Comparison of ENCODE assay signal across 8 cellular contexts in the genomic region with DNA sequence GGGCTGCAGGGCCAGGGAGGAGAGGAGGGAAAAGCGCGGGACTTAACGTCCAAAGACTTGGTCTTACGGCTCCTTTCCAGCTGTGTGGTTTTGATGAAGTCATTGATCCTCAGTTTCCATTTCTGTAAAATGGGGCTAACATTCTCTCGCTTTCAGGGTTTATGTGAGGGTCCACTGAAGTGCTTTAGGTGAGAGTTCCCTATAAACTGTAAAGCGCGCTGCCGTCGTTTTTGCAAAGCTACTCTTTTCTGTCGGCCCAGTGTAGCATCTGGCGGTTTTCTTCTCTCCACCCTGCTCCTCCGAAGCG. TPM values are rescaled to one million over a fixed set of nuclear protein-coding genes. Genes with fewer than 3 reads are reported as not detected.
DNase-seq lines count a peak whose midpoint lies in the region; ATAC-seq and TF ChIP-seq lines count a peak whose summit lies in the region.

No MANE protein-coding gene starts in this region.

- peak overlapping the region; percentile 93 to 98 for H3K4me3 Mint-ChIP-seq in H9
- peak overlapping the region; percentile 94 for H3K4me3 Mint-ChIP-seq in glutamatergic neuron (ENCODE audit: unreplicated experiment)

- H3K36me3 ChIP-seq in WERI-Rb-1 (peaks cover 3% of the 10 kb centered on the region; the same call in 1 of the 2 replicates), skeletal muscle tissue (ENCODE audit: control insufficient read depth in 3 of 3, insufficient read depth in 3 of 3, low read length in 3 of 3) (peaks cover 14 to 22% (median 16%) of the 10 kb centered on the region in 3 donors)

- WGBS in H9 (ENCODE audit: extremely low coverage, insufficient read length, low lambda C conversion rate), result no CpG with 5 or more reads among the region's 13 CpGs

- H2BK15ac ChIP-seq in H9 (ENCODE audit: low read depth, low read length), result no peak overlapping the region

- no peak overlapping the region for H3K18ac ChIP-seq in H9 (ENCODE audit: insufficient read length, low read depth, low read length)

- H3K14ac ChIP-seq in H9 (ENCODE audit: insufficient read depth, low read length), result no peak overlapping the region

- no peaks in the 10 kb centered on the region for H3K79me1 ChIP-seq in H9 (ENCODE audit: insufficient read depth, low read depth, low read length, poor library complexity, severe bottlenecking)

- ATAC-seq in GM18511 (IDR thresholded peaks at IDR 0.05; ENCODE audit: unreplicated experiment), result no peak

- no peak overlapping the region for H2BK20ac ChIP-seq in H9 (ENCODE audit: low read depth, low read length, poor library complexity, severe bottlenecking)

- H3K27ac Mint-ChIP-seq in H9 (0 out of 7 replicates have a peak overlapping the region, but pooled peaks of 1 of the 3 experiments have one; percentile 86), glutamatergic neuron (ENCODE audit: unreplicated experiment) (peak overlapping the region; percentile 43)

- POLR2A ChIA-PET in GM10248 (lab: Yijun Ruan, JAX), result interaction anchor here (0.8 kb wide), 1 partner anchor 69 kb away, joined by 3 read pairs; no protein-coding TSS in a partner anchor

- H3K23me2 ChIP-seq in H9 (ENCODE audit: insufficient read length, low read depth, low read length, poor library complexity, severe bottlenecking), result peaks cover 4% of the 10 kb centered on the region

- peak overlapping the region; percentile 37 for H3K4me2 ChIP-seq in H9 (ENCODE audit: insufficient read depth, insufficient read length, low read length)

- H3K9ac ChIP-seq in H9 (ENCODE audit: extremely low read depth, insufficient read length, low read length), result no peak overlapping the region
- H3K9ac ChIP-seq in skeletal muscle tissue (ENCODE audit: low read depth in 1 of 3, low read length in 3 of 3), result peak overlapping the region; percentile 66 to 79 (median 71)

- H3K9me3 ChIP-seq in H9 (ENCODE audit: control insufficient read depth, low read depth, low read length) (no peaks in the 10 kb centered on the region), WERI-Rb-1 (ENCODE audit: severe bottlenecking) (no peaks in the 10 kb centered on the region), skeletal muscle tissue (ENCODE audit: control insufficient read depth in 3 of 3, low read length in 3 of 3) (no peaks in the 10 kb centered on the region)

- H3K27me3 Mint-ChIP-seq in H9 (ENCODE audit: low read depth) (no peaks in the 10 kb centered on the region; the same call in 1 of the 2 replicates), glutamatergic neuron (ENCODE audit: unreplicated experiment) (peaks cover 7% of the 10 kb centered on the region)

- H3K4me1 ChIP-seq in H9 (ENCODE audit: insufficient read depth, low read length), result peaks cover 3% of the 10 kb centered on the region
- H3K4me1 ChIP-seq in skeletal muscle tissue (ENCODE audit: control insufficient read depth in 3 of 3, insufficient read depth in 3 of 3, low read length in 3 of 3), result peaks cover 15 to 27% (median 21%) of the 10 kb centered on the region in 3 donors

- DNase-seq in H9, result no peak
- no peak for DNase-seq in WERI-Rb-1
- DNase-seq in glutamatergic neuron, result no peak
- no peak for DNase-seq in GM10248 (ENCODE audit: extremely low spot score)
- no peak for DNase-seq in NCI-H524 (lab: John Stamatoyannopoulos, UW)
- DNase-seq in H4 (ENCODE audit: low spot score), result no peak

- H4K5ac ChIP-seq in H9 (ENCODE audit: insufficient read length, low read depth, low read length), result no peak overlapping the region

- H3K4ac ChIP-seq in H9 (ENCODE audit: low read depth, low read length), result no peak overlapping the region

- peak overlapping the region; percentile 100 for H3K4me3 ChIP-seq in WERI-Rb-1 (ENCODE audit: low read depth, low read length)
- peak overlapping the region; percentile 93 to 100 (median 98) for H3K4me3 ChIP-seq in skeletal muscle tissue (ENCODE audit: low read length in 3 of 3)

- H3T11ph ChIP-seq in H9 (ENCODE audit: low read length), result no peak overlapping the region

- no peaks in the 10 kb centered on the region for H3K79me2 ChIP-seq in H9 (ENCODE audit: insufficient read depth, low read length)

- no peaks in the 10 kb centered on the region for H4K20me1 ChIP-seq in H9 (ENCODE audit: control insufficient read depth, insufficient read depth, insufficient read length)

- H2AK5ac ChIP-seq in H9 (ENCODE audit: insufficient read length, low read length), result no peak overlapping the region

- no peak overlapping the region for H4K91ac ChIP-seq in H9 (ENCODE audit: insufficient read length, low read depth, low read length)

- no peak overlapping the region for H2BK5ac ChIP-seq in H9 (ENCODE audit: insufficient read length, low read length)

- H4K8ac ChIP-seq in H9 (replicated peaks; ENCODE audit: insufficient read length, low read depth, low read length), result no peak overlapping the region

- no peak overlapping the region for H2AFZ ChIP-seq in H9 (ENCODE audit: low read length)

- no peak overlapping the region for H3K23ac ChIP-seq in H9 (ENCODE audit: insufficient read length, low read depth, low read length)

- CTCF ChIA-PET in GM10248 (lab: Yijun Ruan, JAX), result interaction anchor here (1.1 to 3.2 kb wide), 5 partner anchors 25 to 95 kb away, joined by 3 to 20 read pairs (median 3); no protein-coding TSS in a partner anchor

- H3K9me3 Mint-ChIP-seq in H9 (no peaks in the 10 kb centered on the region), glutamatergic neuron (ENCODE audit: unreplicated experiment) (peaks cover 7% of the 10 kb centered on the region)

- H3K56ac ChIP-seq in H9 (ENCODE audit: insufficient read length, low read depth, low read length), result no peak overlapping the region

- H2BK12ac ChIP-seq in H9 (ENCODE audit: insufficient read length, low read depth, low read length), result no peak overlapping the region

- H2BK120ac ChIP-seq in H9 (ENCODE audit: low read depth, low read length, poor library complexity, severe bottlenecking), result no peak overlapping the region

- H3K27me3 ChIP-seq in H9 (ENCODE audit: insufficient read depth, low read length) (no peaks in the 10 kb centered on the region), WERI-Rb-1 (ENCODE audit: insufficient read depth, low read depth, severe bottlenecking) (no peaks in the 10 kb centered on the region), skeletal muscle tissue (ENCODE audit: control insufficient read depth in 3 of 3, insufficient read depth in 3 of 3, low read length in 3 of 3) (no peaks in the 10 kb centered on the region)

- peaks cover 0 to 10% (median 0%) of the 10 kb centered on the region in 3 experiments; a peak in 1 of 7 replicates for H3K36me3 Mint-ChIP-seq in H9 (ENCODE audit: insufficient read depth in 1 of 3, low read depth in 3 of 3)
- H3K36me3 Mint-ChIP-seq in glutamatergic neuron (ENCODE audit: unreplicated experiment), result no peaks in the 10 kb centered on the region

- TF ChIP-seq CTCF in H9 (conservative IDR thresholded peaks at IDR 0.05) (no peak), WERI-Rb-1 (IDR thresholded peaks at IDR 0.05; ENCODE audit: low read depth, low read length) (no peak), glutamatergic neuron (IDR thresholded peaks at IDR 0.05; ENCODE audit: partially characterized antibody, unreplicated experiment) (no peak), GM10248 (IDR thresholded peaks at IDR 0.05; ENCODE audit: control extremely low read depth, extremely low read depth, low read depth, missing control alignments) (no peak)

- peaks cover 16 to 17% of the 10 kb centered on the region in 2 experiments for H3K4me1 Mint-ChIP-seq in H9
- H3K4me1 Mint-ChIP-seq in glutamatergic neuron (ENCODE audit: low read depth, unreplicated experiment), result peaks cover 11% of the 10 kb centered on the region

- H3K27ac ChIP-seq in H9 (ENCODE audit: insufficient read length, low read depth, low read length), result no peak overlapping the region
- H3K27ac ChIP-seq in WERI-Rb-1, result peak overlapping the region; percentile 67
- H3K27ac ChIP-seq in skeletal muscle tissue (ENCODE audit: low read depth, low read length), result no peak overlapping the region

RNA-seq across cellular contexts. Expression of a gene that starts 0.6 kb away (rescaled TPM):
- total RNA-seq in H9 (2021) (38.3 and 44.4 TPM in 2 replicates), glutamatergic neuron (ENCODE audit: unreplicated experiment) (43.2 TPM), skeletal muscle tissue (10.4 TPM)
- 50.4 and 60.5 TPM in 2 replicates for total RNA-seq in H4 (2014; rRNA removed; shearing (Covaris generic))

RNA-seq across cellular contexts. Expression of a gene that starts 1.0 kb away (rescaled TPM):
- total RNA-seq in H9 (2021), result 10.7 and 11.3 TPM in 2 replicates
- 11.8 TPM for total RNA-seq in glutamatergic neuron (ENCODE audit: unreplicated experiment)
- 19.8 TPM for total RNA-seq in skeletal muscle tissue
- total RNA-seq in H4 (2014; rRNA removed; shearing (Covaris generic)), result 29.4 and 32.2 TPM in 2 replicates

RNA-seq across cellular contexts. Expression of a gene that starts 20.7 kb away (rescaled TPM):
- total RNA-seq in H9 (2021), result not detected in 2 replicates
- total RNA-seq in glutamatergic neuron (ENCODE audit: unreplicated experiment), result not detected
- not detected for total RNA-seq in skeletal muscle tissue
- not detected in 2 replicates for total RNA-seq in H4 (2014; rRNA removed; shearing (Covaris generic))

RNA-seq across cellular contexts. Expression of a gene that starts 36.0 kb away (rescaled TPM):
- 129 and 130 TPM in 2 replicates for total RNA-seq in H9 (2021)
- total RNA-seq in glutamatergic neuron (ENCODE audit: unreplicated experiment), result 6.0 TPM
- under 0.01 TPM for total RNA-seq in skeletal muscle tissue
- total RNA-seq in H4 (2014; rRNA removed; shearing (Covaris generic)), result 0.02 TPM in 1 of 2 replicates, not detected in the other

RNA-seq across cellular contexts. Expression of a gene that starts 38.1 kb away (rescaled TPM):
- total RNA-seq in H9 (2021) (0.44 and 0.70 TPM in 2 replicates), glutamatergic neuron (ENCODE audit: unreplicated experiment) (0.17 TPM), skeletal muscle tissue (not detected)
- 0.45 TPM in 1 of 2 replicates, not detected in the other for total RNA-seq in H4 (2014; rRNA removed; shearing (Covaris generic))
